ENCODE assay signal across 8 cellular contexts in genomic region chr3:151085227-151085888, GRCh38. TPM values are rescaled to one million over a fixed set of nuclear protein-coding genes. Genes with fewer than 3 reads are reported as not detected.
A peak's percentile ranks its signal among the peaks of the same experiment; 100 is the strongest.
DNase-seq lines count a peak whose midpoint lies in the region; ATAC-seq and TF ChIP-seq lines count a peak whose summit lies in the region.

Gene MED12L, plus strand, starts transcription at chr3:151085664. Its CDS starts 1,263 bp downstream, at chr3:151086927.

- H3K36me3 ChIP-seq in mammary epithelial cell (ENCODE audit: insufficient read depth, low read length) (no peaks in the 10 kb centered on the region), gastrocnemius medialis (no peaks in the 10 kb centered on the region)

- POLR2A ChIA-PET in GM10248 (lab: Yijun Ruan, JAX), result no interaction called here

- H3K9ac ChIP-seq in mammary epithelial cell (ENCODE audit: insufficient read depth, low read length), result no peak within 1 kb of the TSS

- peaks cover 33% of the 10 kb centered on the region for H3K27me3 ChIP-seq in mammary epithelial cell (ENCODE audit: insufficient read depth, low read length)
- peaks cover 9 to 37% (median 20%) of the 10 kb centered on the region in 3 donors for H3K27me3 ChIP-seq in gastrocnemius medialis

- H2AFZ ChIP-seq in mammary epithelial cell (ENCODE audit: low read depth, low read length), result peak within 1 kb of the TSS; percentile 77

- H3K4me3 ChIP-seq in NB4 (ENCODE audit: low read depth, low read length) (peak within 1 kb of the TSS; percentile 38), mammary epithelial cell (replicated peaks in 1 of 3; ENCODE audit: insufficient read depth in 1 of 3, low read depth in 2 of 3, low read length in 3 of 3) (peak within 1 kb of the TSS; percentile 21 to 49 (median 48)), gastrocnemius medialis (peak within 1 kb of the TSS; percentile 58 to 73 (median 60))

- dilution Hi-C loops in mammary epithelial cell (cut with HindIII; ENCODE audit: low sequenced_read_pairs), result no loop called here

- DNase-seq in GM10248 (ENCODE audit: extremely low spot score) (peak; percentile 90), NB4 (ENCODE audit: low read depth) (peak; percentile 72), T-helper 2 cell (peak; percentile 8 to 81 (median 30)), mammary epithelial cell (peak; percentile 65), iPS-NIHi11 (ENCODE audit: low spot score) (peak; percentile 94), gastrocnemius medialis (no peak), RKO (ENCODE audit: low spot score) (no peak)

- H3K4me1 ChIP-seq in mammary epithelial cell (ENCODE audit: insufficient read depth, low read length) (peaks cover 13% of the 10 kb centered on the region), gastrocnemius medialis (peaks cover 5 to 15% of the 10 kb centered on the region in 2 donors)

- WGBS in mammary epithelial cell (ENCODE audit: low coverage, missing lambda C conversion rate), result no CpG with 5 or more reads among the region's 84 CpGs

- no peaks in the 10 kb centered on the region for H3K9me3 ChIP-seq in mammary epithelial cell (replicated peaks; ENCODE audit: insufficient read depth, low read length)
- no peaks in the 10 kb centered on the region for H3K9me3 ChIP-seq in gastrocnemius medialis

- H4K20me1 ChIP-seq in mammary epithelial cell (ENCODE audit: insufficient read depth, low read length), result no peaks in the 10 kb centered on the region

- CTCF ChIA-PET in GM10248 (lab: Yijun Ruan, JAX), result interaction anchor here (1.3 kb wide), 1 partner anchor 9 kb away, joined by 5 read pairs; no protein-coding TSS in a partner anchor
- CTCF ChIA-PET in mammary epithelial cell (lab: Charles Lee; ENCODE audit: low non-redundant PET), result interaction anchor here (0.5 to 1.1 kb wide), 2 partner anchors 77 to 92 kb away, joined by 3 to 8 read pairs; no protein-coding TSS in a partner anchor

- in situ Hi-C loops in mammary epithelial cell (cut with MboI; ENCODE audit: low sequenced_read_pairs in 2 of 2) (no loop called here), gastrocnemius medialis (cut with MboI; ENCODE audit: low sequenced_read_pairs in 4 of 4) (no loop called here)

- ATAC-seq in HG02571 (IDR thresholded peaks at IDR 0.05; ENCODE audit: unreplicated experiment), result peak; percentile 78
- peak; percentile 54 to 55 for ATAC-seq in gastrocnemius medialis

- H3K4me2 ChIP-seq in mammary epithelial cell (ENCODE audit: insufficient read depth, low read depth, low read length), result peak within 1 kb of the TSS; percentile 97

- BruUV-seq in mammary epithelial cell (replicated peaks; lab: Mats Ljungman, UMichigan), result no TSS peak

- TF ChIP-seq POLR2A in NB4 (IDR thresholded peaks at IDR 0.05; ENCODE audit: extremely low read depth, insufficient read length) (no peak), gastrocnemius medialis (IDR thresholded peaks at IDR 0.05) (no peak)

- TF ChIP-seq CTCF in GM10248 (IDR thresholded peaks at IDR 0.05; ENCODE audit: control extremely low read depth, extremely low read depth, low read depth, missing control alignments) (no peak), NB4 (IDR thresholded peaks at IDR 0.05; ENCODE audit: low read depth, low read length) (no peak), mammary epithelial cell (conservative IDR thresholded peaks at IDR 0.05 in 1 of 2, IDR thresholded peaks at IDR 0.05 in 1 of 2; ENCODE audit: extremely low read depth in 1 of 2, insufficient read depth in 1 of 2, low read depth in 1 of 2, low read length in 2 of 2) (no peak), gastrocnemius medialis (IDR thresholded peaks at IDR 0.05 in 4 of 5, conservative IDR thresholded peaks at IDR 0.05 in 1 of 5) (no peak)

- no peaks in the 10 kb centered on the region for H3K79me2 ChIP-seq in mammary epithelial cell (ENCODE audit: insufficient read depth, low read length)

- intact Hi-C loops in mammary epithelial cell (cut with micrococcal nuclease) (no loop called here), gastrocnemius medialis (cut with DNase I; ENCODE audit: low total_unique reads) (loop anchor here (10.0 kb wide), 1 partner anchor 59 kb away; no protein-coding TSS in a partner anchor)

- H3K27ac ChIP-seq in mammary epithelial cell (ENCODE audit: insufficient read depth, low read depth, low read length) (no peak within 1 kb of the TSS), gastrocnemius medialis (peak within 1 kb of the TSS in 1 of 4 donors; percentile 34)

RNA-seq across cellular contexts. Expression of gene MED12L, which starts in this region (rescaled TPM):
- total RNA-seq in mammary epithelial cell (under 1 TPM; 0.19 to 0.33 TPM), gastrocnemius medialis (1 to 10 TPM in 1 of 4 donors, under 1 TPM in 3; 0.05 to 1.2 (median 0.10) TPM)
- 0.01 TPM for polyA plus RNA-seq in mammary epithelial cell
- polyA minus RNA-seq in mammary epithelial cell, result not detected

Comparison
In these comparisons a context has a peak if more than half of its experiments do, and no peak if none do; other contexts are left out.
1. Peak in DNase-seq, H3K4me3 ChIP-seq and H3K4me2 ChIP-seq in mammary epithelial cell; RNA of the gene not detected or under 1 TPM.
2. DNase-seq: peak in GM10248 (single experiment), NB4 (single experiment), T-helper 2 cell (5 of 5) and iPS-NIHi11 (single experiment); none in gastrocnemius medialis (0 of 2) and RKO (single experiment).
3. Peak in every context shown above with its lines, with median percentiles within 50 percentile points of each other: H3K4me3 ChIP-seq.